Comparison of ENCODE assay signal across 13 cellular contexts in genomic region chr7:44286182-44286617, GRCh38. TPM values are rescaled to one million over a fixed set of nuclear protein-coding genes. Genes with fewer than 3 reads are reported as not detected.
DNase-seq lines count a peak whose midpoint lies in the region; ATAC-seq and TF ChIP-seq lines count a peak whose summit lies in the region.
"Had no signal": no experiment of that assay in that cellular context is flagged by ENCODE, and none has a peak within 500 bp of the region (broad histone marks: within the 10 kb centered on the region; RNA-seq: fewer than 3 reads in every experiment).

No MANE protein-coding gene starts in this region.

- no peaks in the 10 kb centered on the region; the same call in 1 of the 2 replicates for H3K27me3 ChIP-seq in SK-N-SH (ENCODE audit: insufficient read depth)
- H3K27me3 ChIP-seq in RWPE2 (ENCODE audit: insufficient read depth, poor library complexity, severe bottlenecking) = no peaks in the 10 kb centered on the region
- H3K27me3 ChIP-seq in left ventricle myocardium inferior (ENCODE audit: low read depth) = no peaks in the 10 kb centered on the region
- H3K27me3 ChIP-seq: left lung had no signal

- no peak overlapping the region for H3K4me3 ChIP-seq in SK-N-SH (ENCODE audit: low read depth in 2 of 2, low read length in 1 of 2)
- H3K4me3 ChIP-seq in RWPE2 (ENCODE audit: severe bottlenecking) = no peak overlapping the region
- no peak overlapping the region for H3K4me3 ChIP-seq in left ventricle myocardium inferior
- H3K4me3 ChIP-seq: left lung had no signal

- no peaks in the 10 kb centered on the region for H4K20me1 ChIP-seq in SK-N-SH (ENCODE audit: insufficient read depth)

- no peak for ATAC-seq in SK-N-SH treated with all-trans-retinoic acid at 6 μM for 48 hours
- no peak for ATAC-seq in RWPE2 (ENCODE audit: low read depth)
- ATAC-seq in HG03175 (IDR thresholded peaks at IDR 0.05; ENCODE audit: unreplicated experiment) = no peak
- ATAC-seq in GM18868 (IDR thresholded peaks at IDR 0.05; ENCODE audit: unreplicated experiment) = no peak
- ATAC-seq: left lung had no signal

- POLR2A ChIA-PET in SK-N-SH (lab: Yijun Ruan, JAX) = no interaction called here

- CTCF ChIA-PET in SK-N-SH (lab: Yijun Ruan, JAX) = interaction anchor here (0.7 to 5.9 kb wide), 5 partner anchors 25 to 50 kb away, joined by 3 to 34 read pairs (median 3); no protein-coding TSS in a partner anchor

- peaks cover 0 to 81% of the 10 kb centered on the region in 2 experiments; a peak in 2 of 4 replicates for H3K4me1 ChIP-seq in SK-N-SH (ENCODE audit: control insufficient read depth in 1 of 2, insufficient read depth in 2 of 2, low read depth in 1 of 2, low read length in 1 of 2)
- H3K4me1 ChIP-seq in RWPE2 (ENCODE audit: insufficient read depth, poor library complexity, severe bottlenecking) = no peaks in the 10 kb centered on the region
- peaks cover 88% of the 10 kb centered on the region for H3K4me1 ChIP-seq in left ventricle myocardium inferior

- DNase-seq in SK-N-SH = peak; percentile 49
- peak; percentile 49 for DNase-seq in RWPE2 (ENCODE audit: low spot score)
- peak; percentile 14 for DNase-seq in left ventricle myocardium inferior
- DNase-seq in stimulated activated CD8-positive, alpha-beta memory T cell treated with anti-CD3 and anti-CD28 coated beads, Interleukin-4, amount 100 ng/mL, for 48 hours = peak; percentile 16
- no peak for DNase-seq in NCI-H1105 (lab: John Stamatoyannopoulos, UW)
- DNase-seq: ACHN, DND-41, GOT3, NCI-H526 had no signal

- no peak overlapping the region for H3K4me2 ChIP-seq in SK-N-SH

- H3K9me3 ChIP-seq in SK-N-SH = no peaks in the 10 kb centered on the region
- no peaks in the 10 kb centered on the region for H3K9me3 ChIP-seq in RWPE2 (ENCODE audit: severe bottlenecking)
- no peaks in the 10 kb centered on the region for H3K9me3 ChIP-seq in left ventricle myocardium inferior (replicated peaks)
- H3K9me3 ChIP-seq: left lung had no signal

- no peak overlapping the region for H2AFZ ChIP-seq in SK-N-SH (ENCODE audit: low read depth)

- H3K36me3 ChIP-seq in SK-N-SH (replicated peaks in 1 of 2; ENCODE audit: control insufficient read depth in 1 of 2, insufficient read depth in 2 of 2, low read length in 1 of 2) (no peaks in the 10 kb centered on the region), RWPE2 (ENCODE audit: low read depth) (no peaks in the 10 kb centered on the region), left ventricle myocardium inferior (no peaks in the 10 kb centered on the region)
- H3K36me3 ChIP-seq: left lung had no signal

- no peaks in the 10 kb centered on the region for H3K9me2 ChIP-seq in SK-N-SH

- TF ChIP-seq RAD21 in SK-N-SH (IDR thresholded peaks at IDR 0.05; ENCODE audit: low read length) = 0 out of 2 replicates have a peak, but pooled peaks have one; percentile 3

- no peak overlapping the region for H3K9ac ChIP-seq in SK-N-SH

- WGBS in SK-N-SH (ENCODE audit: low lambda C conversion rate) = 82% methylated on average over 10 of the region's 17 CpGs

- H3K27ac ChIP-seq in SK-N-SH (ENCODE audit: low read depth in 2 of 2, low read length in 1 of 2) = no peak overlapping the region; a peak in 1 of 4 replicates
- no peak overlapping the region for H3K27ac ChIP-seq in RWPE2 (ENCODE audit: poor library complexity, severe bottlenecking)
- peak overlapping the region; percentile 54 for H3K27ac ChIP-seq in left ventricle myocardium inferior (replicated peaks)
- H3K27ac ChIP-seq: left lung had no signal

- intact Hi-C loops in left ventricle myocardium inferior (cut with micrococcal nuclease) = no loop called here

- no peaks in the 10 kb centered on the region for H3F3A ChIP-seq in SK-N-SH (replicated peaks; ENCODE audit: insufficient read depth)

- TF ChIP-seq CTCF in SK-N-SH (IDR thresholded peaks at IDR 0.05) (no peak), RWPE2 (IDR thresholded peaks at IDR 0.05; ENCODE audit: poor library complexity, severe bottlenecking) (no peak), left ventricle myocardium inferior (IDR thresholded peaks at IDR 0.05; ENCODE audit: borderline replicate concordance) (peak; percentile 22)

- H3K79me2 ChIP-seq in SK-N-SH (ENCODE audit: insufficient read depth) = no peaks in the 10 kb centered on the region

- TF ChIP-seq EP300 in SK-N-SH (IDR thresholded peaks at IDR 0.05; ENCODE audit: borderline replicate concordance in 1 of 2, low read depth in 1 of 2, low read length in 1 of 2) = no peak

TF ChIP-seq in SK-N-SH, 30 proteins besides CTCF, POLR2A, EP300 and RAD21 (continues in another document):
- TF ChIP-seq FOXM1 (IDR thresholded peaks at IDR 0.05; ENCODE audit: low read depth) = no peak
- TF ChIP-seq NRF1 (IDR thresholded peaks at IDR 0.05; ENCODE audit: low read depth, low read length) = no peak
- TF ChIP-seq USF2 (IDR thresholded peaks at IDR 0.05; ENCODE audit: borderline replicate concordance, low read depth, low read length) = no peak
- no peak for TF ChIP-seq GABPA (IDR thresholded peaks at IDR 0.05; ENCODE audit: low read depth)
- no peak for TF ChIP-seq IRF3 (IDR thresholded peaks at IDR 0.05; ENCODE audit: low read depth, low read length)
- no peak for TF ChIP-seq RCOR1 (IDR thresholded peaks at IDR 0.05; ENCODE audit: low read length)
- TF ChIP-seq SMC3 (IDR thresholded peaks at IDR 0.05; ENCODE audit: low read depth, low read length) = no peak
- TF ChIP-seq YY1 (IDR thresholded peaks at IDR 0.05; ENCODE audit: low read depth) = no peak

TF ChIP-seq in SK-N-SH treated with all-trans-retinoic acid at 6 μM for 48 hours, 23 proteins besides CTCF, POLR2A, EP300 and RAD21:
- TF ChIP-seq ESRRG (CRISPR knock-in tag; IDR thresholded peaks at IDR 0.05) (no peak), CREB5 (CRISPR knock-in tag; IDR thresholded peaks at IDR 0.05; ENCODE audit: low read depth) (no peak), ZNF565 (CRISPR knock-in tag; conservative IDR thresholded peaks at IDR 0.05; ENCODE audit: low read depth) (no peak)
TF ChIP-seq in SK-N-SH treated with all-trans-retinoic acid at 6 μM for 48 hours: peak in this region for 0.

RNA-seq across cellular contexts. Expression of gene CAMK2B, which starts 39.2 kb away (rescaled TPM):
- polyA plus RNA-seq in SK-N-SH (2012; rRNA removed) = 0.10 and 0.20 TPM in 2 replicates
- 0.13 and 0.17 TPM in 2 replicates for polyA plus RNA-seq in SK-N-SH (2012; cell fraction: cytosol; rRNA removed)
- polyA plus RNA-seq in SK-N-SH (2012; cell fraction: nucleus; rRNA removed) = 0.15 and 0.19 TPM in 2 replicates
- 98.0 TPM for total RNA-seq in left ventricle myocardium inferior
